ENCODE assay signal across 27 cellular contexts in genomic region chr12:124093297-124093696, GRCh38.
"Had no signal": no experiment of that assay in that cellular context is flagged by ENCODE, and none has a peak within 500 bp of the region (broad histone marks: within the 10 kb centered on the region; RNA-seq: fewer than 3 reads in every experiment).

No MANE protein-coding gene starts in this region.

- DNase-seq: dermis blood vessel endothelial cell; effector memory CD8-positive, alpha-beta T cell; erythroblast; esophagus squamous epithelium; foreskin melanocyte; glutamatergic neuron; heart right ventricle; hippocampal formation; left ventricle myocardium superior; lower lobe of right lung; natural killer cell; pancreas; stimulated activated CD4-positive, alpha-beta T cell treated with anti-CD3 and anti-CD28 coated beads, Interleukin-12 subunit alpha, Interleukin-12 subunit beta, amount 100 ng/mL, for 4 hours; stimulated activated CD4-positive, alpha-beta T cell treated with anti-CD3 and anti-CD28 coated beads, Interleukin-1b, Interleukin-23, amount 100 ng/mL, for 48 hours; stimulated activated CD4-positive, alpha-beta T cell treated with anti-CD3 and anti-CD28 coated beads, Interleukin-4, amount 100 ng/mL, for 1 hour; stimulated activated CD8-positive, alpha-beta memory T cell treated with anti-CD3 and anti-CD28 coated beads, Interleukin-4, amount 100 ng/mL, for 48 hours; stimulated activated naive CD4-positive, alpha-beta T cell; stimulated activated naive CD8-positive, alpha-beta T cell treated with anti-CD3 and anti-CD28 coated beads, Interleukin-15, amount 100 ng/mL, for 72 hours; transverse colon had no signal

- H3K27me3 ChIP-seq: neutrophil, pancreas, suprapubic skin, transverse colon, vagina had no signal

- H3K36me3 ChIP-seq: esophagus squamous epithelium, heart right ventricle, lower lobe of right lung, neutrophil, pancreas, suprapubic skin, transverse colon, vagina had no signal

- H3K9me3 ChIP-seq: esophagus squamous epithelium, heart right ventricle, lower lobe of right lung, neutrophil, pancreas, suprapubic skin, transverse colon, vagina had no signal

- FAIRE-seq: endometrium, keratinocyte, pancreas had no signal

- H3K4me1 ChIP-seq: lower lobe of right lung, pancreas, suprapubic skin had no signal

- ATAC-seq: effector memory CD8-positive, alpha-beta T cell; heart right ventricle; left ventricle myocardium superior; lower lobe of right lung; natural killer cell; pancreas; sciatic nerve; stimulated activated naive CD8-positive, alpha-beta T cell treated with anti-CD3 and anti-CD28 coated beads, Interleukin-15, amount 100 ng/mL, for 72 hours had no signal

- H3K4me3 ChIP-seq: coronary artery, esophagus squamous epithelium, heart right ventricle, lower lobe of right lung, pancreas, smooth muscle cell, suprapubic skin, transverse colon, vagina had no signal

- H3K4me2 ChIP-seq: smooth muscle cell had no signal

- H3K27ac ChIP-seq: coronary artery, esophagus squamous epithelium, heart right ventricle, lower lobe of right lung, neutrophil, pancreas, suprapubic skin, transverse colon, vagina had no signal
